ENCODE assay signal across 28 cellular contexts in genomic region chr3:148705314-148705713, GRCh38. TPM values are rescaled to one million over a fixed set of nuclear protein-coding genes. Genes with fewer than 3 reads are reported as not detected.
"Had no signal": no experiment of that assay in that cellular context is flagged by ENCODE, and none has a peak within 500 bp of the region (broad histone marks: within the 10 kb centered on the region; RNA-seq: fewer than 3 reads in every experiment).

No MANE protein-coding gene starts in this region.

- FAIRE-seq: small intestine had no signal

- H3K4me1 ChIP-seq: parathyroid adenoma, psoas muscle, suprapubic skin, testis, upper lobe of right lung, uterus had no signal

- H3K27ac ChIP-seq: neutrophil, parathyroid adenoma, psoas muscle, right lobe of liver, suprapubic skin, testis, tibial artery, transverse colon, upper lobe of right lung, uterus had no signal

- ATAC-seq: naive thymus-derived CD8-positive, alpha-beta T cell; natural killer cell treated with Interleukin-12 subunit alpha and Interleukin-12 subunit beta and Interleukin-15 and Interleukin-18, amount 100 ng/mL, for 72 hours; psoas muscle; right cardiac atrium; right lobe of liver; stimulated activated memory B cell treated with anti-CD40 and anti-IgM and Interleukin-4, amounts not matched to agents 10 μg/mL and 1 μg/mL and 100 μg/mL, for 72 hours; stimulated activated naive CD8-positive, alpha-beta T cell treated with anti-CD3 and anti-CD28 coated beads, Interleukin-15, amount 100 ng/mL, for 72 hours; stimulated activated naive CD8-positive, alpha-beta T cell treated with anti-CD3 and anti-CD28 coated beads, Interleukin-15, Interleukin-2, amounts not matched to agents 100 U/mL and 50 U/mL, for 24 hours; upper lobe of right lung had no signal

- H3K27me3 ChIP-seq: right lobe of liver, sigmoid colon, suprapubic skin, testis, tibial artery, transverse colon, upper lobe of right lung, uterus had no signal

- H3K9ac ChIP-seq: parathyroid adenoma had no signal

- DNase-seq: naive thymus-derived CD8-positive, alpha-beta T cell; nephron progenitor cell; nucleus accumbens; posterior cingulate gyrus; psoas muscle; right cardiac atrium; right lobe of liver; sigmoid colon; small intestine; stimulated activated CD4-positive, alpha-beta T cell treated with anti-CD3 and anti-CD28 coated beads, Interleukin-1b, Interleukin-23, amount 100 ng/mL, for 48 hours; stimulated activated CD4-positive, alpha-beta T cell treated with anti-CD3 and anti-CD28 coated beads, Interleukin-4, amount 100 ng/mL, for 1 hour; stimulated activated CD4-positive, alpha-beta T cell treated with anti-CD3 and anti-CD28 coated beads, Interleukin-4, amount 100 ng/mL, for 4 hours; stimulated activated CD8-positive, alpha-beta memory T cell treated with anti-CD3 and anti-CD28 coated beads, Interleukin-4, amount 100 ng/mL, for 48 hours; stimulated activated naive CD4-positive, alpha-beta T cell; stimulated activated naive CD8-positive, alpha-beta T cell treated with anti-CD3 and anti-CD28 coated beads, Interleukin-15, amount 100 ng/mL, for 72 hours; stimulated activated naive CD8-positive, alpha-beta T cell treated with anti-CD3 and anti-CD28 coated beads, Interleukin-15, Interleukin-2, amounts not matched to agents 100 U/mL and 50 U/mL, for 24 hours; substantia nigra; testis; tibial artery; transverse colon; upper lobe of right lung; uterus had no signal

- H3K4me3 ChIP-seq: psoas muscle, right lobe of liver, sigmoid colon, suprapubic skin, testis, tibial artery, transverse colon, upper lobe of right lung, uterus had no signal

- H2AFZ ChIP-seq: parathyroid adenoma had no signal

- H3K79me2 ChIP-seq: parathyroid adenoma had no signal

- H3K9me3 ChIP-seq: neutrophil, psoas muscle, right lobe of liver, sigmoid colon, suprapubic skin, testis, tibial artery, transverse colon, upper lobe of right lung, uterus had no signal

- H3K36me3 ChIP-seq: neutrophil, right lobe of liver, sigmoid colon, suprapubic skin, tibial artery, transverse colon, upper lobe of right lung, uterus had no signal

RNA-seq across cellular contexts. Expression of gene AGTR1, which starts 7.6 kb away (rescaled TPM):
- total RNA-seq: naive thymus-derived CD8-positive, alpha-beta T cell; natural killer cell treated with Interleukin-12 subunit alpha and Interleukin-12 subunit beta and Interleukin-15 and Interleukin-18, amount 100 ng/mL, for 72 hours; renal cortical epithelial cell had no signal
- polyA plus RNA-seq: naive thymus-derived CD8-positive, alpha-beta T cell had no signal
